10 cellular contexts compared by ENCODE assay signal in the genomic region with DNA sequence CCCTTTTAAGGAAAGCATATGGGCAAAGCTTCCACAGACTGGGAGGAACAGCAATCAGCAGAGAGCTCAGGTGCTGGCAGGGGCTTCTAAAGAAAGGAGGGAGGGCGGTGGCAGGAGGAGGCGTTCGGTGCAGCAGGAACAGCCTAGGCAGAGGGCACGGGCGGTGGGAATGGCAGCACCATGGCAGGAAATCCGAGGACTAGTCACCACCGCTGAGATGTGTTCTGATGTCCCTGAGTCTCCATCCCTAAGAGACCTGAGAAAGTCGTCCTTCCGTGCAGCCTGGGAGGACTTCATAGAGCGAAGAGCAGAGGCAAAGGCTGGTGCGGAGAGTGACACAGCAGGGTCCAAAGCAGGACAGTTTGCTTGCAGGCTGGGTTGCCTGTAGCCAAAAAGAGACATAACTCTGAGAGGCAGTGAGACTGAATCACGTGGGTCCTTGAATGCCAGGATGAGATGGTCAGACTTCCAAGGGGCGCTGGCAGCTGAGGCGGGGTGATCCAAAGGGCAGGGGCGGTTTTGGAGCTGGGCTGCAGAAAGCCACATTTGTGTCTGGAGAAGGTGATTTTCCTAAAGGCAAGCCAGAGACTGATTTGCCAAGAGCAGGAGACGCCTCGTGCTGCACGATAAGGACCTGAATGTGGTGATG. TPM values are rescaled to one million over a fixed set of nuclear protein-coding genes. Genes with fewer than 3 reads are reported as not detected.
DNase-seq lines count a peak whose midpoint lies in the region; ATAC-seq, FAIRE-seq and TF ChIP-seq lines count a peak whose summit lies in the region.
"Had no signal": no experiment of that assay in that cellular context is flagged by ENCODE, and none has a peak within 500 bp of the region (broad histone marks: within the 10 kb centered on the region; RNA-seq: fewer than 3 reads in every experiment).

No MANE protein-coding gene starts in this region.

- no peak overlapping the region for H3K4me3 Mint-ChIP-seq in activated CD4-positive, alpha-beta memory T cell treated with anti-CD3 and anti-CD28 coated beads for 36 hours

- no peaks in the 10 kb centered on the region for H3K36me3 ChIP-seq in HepG2 (replicated peaks in 1 of 2; ENCODE audit: control insufficient read depth in 1 of 2, insufficient read depth in 2 of 2, low read length in 2 of 2)
- H3K36me3 ChIP-seq in right lobe of liver, result no peaks in the 10 kb centered on the region
- no peaks in the 10 kb centered on the region for H3K36me3 ChIP-seq in keratinocyte (ENCODE audit: control insufficient read depth in 2 of 2, extremely low read depth in 1 of 2, insufficient read depth in 2 of 2, low read length in 2 of 2)
- H3K36me3 ChIP-seq in mucosa of descending colon (ENCODE audit: low read depth), result no peaks in the 10 kb centered on the region
- H3K36me3 ChIP-seq: SJSA1 had no signal

- DNase-seq in HepG2 (ENCODE audit: low spot score), result peak; percentile 20
- no peak for DNase-seq in right lobe of liver
- peak; percentile 28 for DNase-seq in amniotic stem cell (lab: John Stamatoyannopoulos, UW)
- DNase-seq in keratinocyte (ENCODE audit: low read depth, low spot score), result no peak
- DNase-seq in NCI-H345 treated with DMSO at 0.1 percent for 48 hours (lab: John Stamatoyannopoulos, UW; ENCODE audit: unreplicated experiment), result no peak
- DNase-seq in activated CD4-positive, alpha-beta memory T cell treated with anti-CD3 and anti-CD28 coated beads for 36 hours, result no peak
- no peak for DNase-seq in mucosa of descending colon
- DNase-seq: HCEC 1CT had no signal

- H3K4me1 Mint-ChIP-seq in activated CD4-positive, alpha-beta memory T cell treated with anti-CD3 and anti-CD28 coated beads for 36 hours (ENCODE audit: low read depth), result peaks cover 10% of the 10 kb centered on the region

- intact Hi-C loops in HepG2 (cut with micrococcal nuclease; ENCODE audit: unreplicated experiment) (loop anchor here (1.0 kb wide), 1 partner anchor 39 kb away; no protein-coding TSS in a partner anchor), right lobe of liver (cut with DNase I) (no loop called here), mucosa of descending colon (cut with DNase I, micrococcal nuclease) (loop anchor here in 1 of 2 donors (5.0 kb wide), 1 partner anchor 185 kb away; no protein-coding TSS in a partner anchor)
- intact Hi-C loops in activated CD4-positive, alpha-beta memory T cell treated with anti-CD3 and anti-CD28 coated beads for 36 hours (cut with micrococcal nuclease), result loop anchor here (5.0 kb wide), 2 partner anchors 45 to 135 kb away; no protein-coding TSS in a partner anchor

- H3K4me3 ChIP-seq in HepG2 (replicated peaks in 1 of 3; ENCODE audit: insufficient read depth in 1 of 3, low read depth in 2 of 3, low read length in 3 of 3), result peak overlapping the region; percentile 71 to 88 (median 80)
- no peak overlapping the region for H3K4me3 ChIP-seq in right lobe of liver
- peak overlapping the region in 1 of 3 experiments; percentile 27 for H3K4me3 ChIP-seq in keratinocyte (ENCODE audit: control insufficient read depth in 2 of 3, extremely low read depth in 1 of 3, insufficient read depth in 2 of 3, low read depth in 1 of 3, low read length in 3 of 3)
- no peak overlapping the region for H3K4me3 ChIP-seq in mucosa of descending colon
- H3K4me3 ChIP-seq: SJSA1 had no signal

- dilution Hi-C loops in keratinocyte (cut with MboI; ENCODE audit: extremely low pct_ligation_motif_present, low sequenced_read_pairs), result no loop called here

- TF ChIP-seq EP300 in HepG2 (IDR thresholded peaks at IDR 0.05; ENCODE audit: low read depth in 2 of 2, low read length in 2 of 2) (no peak), HepG2 (CRISPR knock-in tag; IDR thresholded peaks at IDR 0.05; ENCODE audit: borderline replicate concordance) (no peak)

- no peaks in the 10 kb centered on the region for H4K20me1 ChIP-seq in HepG2 (ENCODE audit: insufficient read depth, low read length)
- no peaks in the 10 kb centered on the region for H4K20me1 ChIP-seq in keratinocyte (ENCODE audit: control insufficient read depth, extremely low read depth, insufficient read depth, low read length)

- no peaks in the 10 kb centered on the region for H3K27me3 Mint-ChIP-seq in activated CD4-positive, alpha-beta memory T cell treated with anti-CD3 and anti-CD28 coated beads for 36 hours

- H3K27me3 ChIP-seq in HepG2 (ENCODE audit: control insufficient read depth in 1 of 2, insufficient read depth in 2 of 2, low read length in 2 of 2) (no peaks in the 10 kb centered on the region), right lobe of liver (no peaks in the 10 kb centered on the region), keratinocyte (ENCODE audit: control insufficient read depth, extremely low read depth, insufficient read depth, low read length) (peaks cover 17% of the 10 kb centered on the region)
- H3K27me3 ChIP-seq: SJSA1 had no signal

- H3K79me2 ChIP-seq in HepG2 (ENCODE audit: insufficient read depth, low read length) (peaks cover 4% of the 10 kb centered on the region), keratinocyte (ENCODE audit: control insufficient read depth, insufficient read depth, low read length) (no peaks in the 10 kb centered on the region)

- H2AFZ ChIP-seq in HepG2 (ENCODE audit: low read length) (peak overlapping the region; percentile 57), keratinocyte (ENCODE audit: control insufficient read depth, low read length) (peak overlapping the region; percentile 49)

- TF ChIP-seq CTCF in HepG2 (CRISPR knock-in tag; IDR thresholded peaks at IDR 0.05) (no peak), right lobe of liver (IDR thresholded peaks at IDR 0.05) (no peak), keratinocyte (optimal IDR thresholded peaks at IDR 0.05 in 1 of 3, IDR thresholded peaks at IDR 0.05 in 1 of 3, conservative IDR thresholded peaks at IDR 0.05 in 1 of 3; ENCODE audit: extremely low read depth in 1 of 3, insufficient read depth in 2 of 3, low read length in 3 of 3) (no peak), mucosa of descending colon (IDR thresholded peaks at IDR 0.05) (no peak)

- H3K27ac Mint-ChIP-seq in activated CD4-positive, alpha-beta memory T cell treated with anti-CD3 and anti-CD28 coated beads for 36 hours, result no peak overlapping the region

- POLR2A ChIA-PET in HepG2 (lab: Yijun Ruan, JAX), result interaction anchor here (1.0 to 4.7 kb wide), 4 partner anchors 9 to 40 kb away, joined by 3 to 79 read pairs (median 26); no protein-coding TSS in a partner anchor
- POLR2A ChIA-PET in activated CD4-positive, alpha-beta memory T cell treated with anti-CD3 and anti-CD28 coated beads for 36 hours (lab: Charles Lee), result interaction anchor here (1.6 kb wide), 1 partner anchor 11 kb away, joined by 5 read pairs; no protein-coding TSS in a partner anchor

- BruUV-seq in HepG2 (replicated peaks; lab: Mats Ljungman, UMichigan), result no TSS peak

- H3K9me3 Mint-ChIP-seq in activated CD4-positive, alpha-beta memory T cell treated with anti-CD3 and anti-CD28 coated beads for 36 hours, result no peaks in the 10 kb centered on the region

- peak overlapping the region; percentile 74 for H3K27ac ChIP-seq in HepG2 (ENCODE audit: extremely low read length, insufficient read depth, low read length)
- peak overlapping the region in 1 of 3 donors; percentile 3 for H3K27ac ChIP-seq in right lobe of liver
- H3K27ac ChIP-seq in keratinocyte (ENCODE audit: control insufficient read depth, insufficient read depth, low read length), result no peak overlapping the region
- H3K27ac ChIP-seq: SJSA1 had no signal

- ATAC-seq in HepG2 (no peak), right lobe of liver (no peak), GM21576 (IDR thresholded peaks at IDR 0.05; ENCODE audit: unreplicated experiment) (no peak), mucosa of descending colon (no peak)

- CTCF ChIA-PET in HepG2 (lab: Yijun Ruan, JAX; ENCODE audit: low intra/inter-chr PET ratio, low total read pairs), result no interaction called here
- CTCF ChIA-PET in activated CD4-positive, alpha-beta memory T cell treated with anti-CD3 and anti-CD28 coated beads for 36 hours (lab: Charles Lee), result interaction anchor here (1.0 to 7.5 kb wide), 3 partner anchors 8 to 183 kb away, joined by 3 to 110 read pairs (median 57); no protein-coding TSS in a partner anchor

- in situ Hi-C loops in HepG2 (cut with HindIII; ENCODE audit: extremely low pct_ligation_motif_present, low pct_unique_long_range_greater_than_20kb), result loop anchor here (5.0 kb wide), 1 partner anchor 35 kb away; no protein-coding TSS in a partner anchor

- no peak for FAIRE-seq in HepG2 (lab: Jason Lieb, UNC)
- FAIRE-seq in keratinocyte (lab: Jason Lieb, UNC), result no peak

- WGBS in HepG2 (ENCODE audit: low lambda C conversion rate), result 7% methylated on average over 12 of the region's 18 CpGs
- 35% methylated on average over 15 of the region's 18 CpGs for WGBS in right lobe of liver (ENCODE audit: insufficient coverage, low coverage, low lambda C conversion rate, missing lambda C conversion rate)

- TF ChIP-seq POLR2A in HepG2 (IDR thresholded peaks at IDR 0.05; ENCODE audit: insufficient read depth in 1 of 2, low read depth in 2 of 2, low read length in 2 of 2), result 0 out of 4 replicates have a peak, but pooled peaks of 1 of the 2 experiments have one; percentile 27
- TF ChIP-seq POLR2A in right lobe of liver (IDR thresholded peaks at IDR 0.05), result no peak

- H3K4me2 ChIP-seq in HepG2 (ENCODE audit: low read depth, low read length), result peak overlapping the region; percentile 90
- H3K4me2 ChIP-seq in keratinocyte (ENCODE audit: control insufficient read depth, extremely low read depth, insufficient read depth, low read depth, low read length), result peak overlapping the region; percentile 27

- no peaks in the 10 kb centered on the region for H3K9me3 ChIP-seq in HepG2 (ENCODE audit: low read length)
- H3K9me3 ChIP-seq in right lobe of liver, result no peaks in the 10 kb centered on the region
- H3K9me3 ChIP-seq in keratinocyte (ENCODE audit: control insufficient read depth, low read depth, low read length), result no peaks in the 10 kb centered on the region
- no peaks in the 10 kb centered on the region for H3K9me3 ChIP-seq in mucosa of descending colon
- H3K9me3 ChIP-seq: SJSA1 had no signal

- H3K36me3 Mint-ChIP-seq in activated CD4-positive, alpha-beta memory T cell treated with anti-CD3 and anti-CD28 coated beads for 36 hours, result no peaks in the 10 kb centered on the region

- H3K4me1 ChIP-seq in HepG2 (ENCODE audit: insufficient read depth, low read length) (peaks cover 28% of the 10 kb centered on the region), right lobe of liver (peaks cover 0 to 21% (median 3%) of the 10 kb centered on the region in 4 donors), keratinocyte (ENCODE audit: control insufficient read depth, extremely low read depth, insufficient read depth, low read length) (peaks cover 10% of the 10 kb centered on the region), mucosa of descending colon (ENCODE audit: low read depth) (peaks cover 15% of the 10 kb centered on the region)

- H3K9me1 ChIP-seq in keratinocyte (ENCODE audit: control insufficient read depth, extremely low read depth, insufficient read depth, low read length), result no peaks in the 10 kb centered on the region

- H3K9ac ChIP-seq in HepG2 (ENCODE audit: insufficient read depth, low read depth, low read length), result peak overlapping the region; percentile 90
- H3K9ac ChIP-seq in keratinocyte (ENCODE audit: control insufficient read depth, extremely low read depth, insufficient read depth, low read length), result no peak overlapping the region

- no peak for TF ChIP-seq RAD21 in HepG2 (CRISPR knock-in tag; IDR thresholded peaks at IDR 0.05)

RNA-seq across cellular contexts. Expression of a gene that starts 35.8 kb away (rescaled TPM):
- total RNA-seq in HepG2 (2016; rRNA removed; fragmentation: Illumina TruSeq; extraction: Trizol) (not detected in 2 replicates), right lobe of liver (1 to 10 TPM in 2 of 6 experiments, under 1 TPM in 4; 0.05 to 1.9 (median 0.81) TPM), mucosa of descending colon (1 to 10 TPM in 1 of 3 donors, under 1 TPM in 2; 0.61 to 1.9 (median 0.87) TPM)
- not detected in 2 replicates for total RNA-seq in HepG2 (2016; cell fraction: cytosol; rRNA removed; fragmentation: Illumina TruSeq; extraction: Trizol; ENCODE audit: low read depth)
- total RNA-seq in HepG2 (2016; cell fraction: insoluble cytoplasmic fraction; rRNA removed; fragmentation: Illumina TruSeq; extraction: Trizol), result not detected in 2 replicates
- total RNA-seq in HepG2 (2016; cell fraction: membrane; rRNA removed; fragmentation: Illumina TruSeq; extraction: Trizol), result not detected in 2 replicates
- total RNA-seq in HepG2 (2016; cell fraction: nucleus; rRNA removed; fragmentation: Illumina TruSeq; extraction: Trizol), result not detected in 2 replicates
- polyA plus RNA-seq in HepG2 (2011; rRNA removed) (0.03 and 0.05 TPM in 2 replicates), keratinocyte (0.01 to 0.03 TPM (median 0.03 TPM) in 3 replicates)
- 0.01 and 0.03 TPM in 2 replicates for polyA plus RNA-seq in HepG2 (2011; cell fraction: cytosol; rRNA removed)
- polyA plus RNA-seq in HepG2 (2011; cell fraction: nucleus; rRNA removed), result not detected in 2 replicates
- not detected in 2 replicates for polyA plus RNA-seq in HepG2 (2012)
- not detected in 2 replicates for polyA plus RNA-seq in HepG2 (2016; cell fraction: cytosol; fragmentation: Illumina TruSeq; extraction: Trizol; ENCODE audit: low read depth)
- not detected in 2 replicates for polyA plus RNA-seq in HepG2 (2016; cell fraction: insoluble cytoplasmic fraction; fragmentation: Illumina TruSeq; extraction: Trizol; ENCODE audit: low read depth)
- polyA plus RNA-seq in HepG2 (2016; cell fraction: membrane; fragmentation: Illumina TruSeq; extraction: Trizol; ENCODE audit: low read depth), result not detected in 2 replicates
- not detected in 2 replicates for polyA plus RNA-seq in HepG2 (2016; cell fraction: nucleus; fragmentation: Illumina TruSeq; extraction: Trizol; ENCODE audit: insufficient read depth, low read depth)
- polyA minus RNA-seq in HepG2 (2011; rRNA and poly(A)+ RNA removed; ENCODE audit: low replicate concordance), result 5.3 TPM in 1 of 2 replicates, not detected in the other
- polyA minus RNA-seq in HepG2 (2011; cell fraction: cytosol; rRNA and poly(A)+ RNA removed), result not detected in 2 replicates
- polyA minus RNA-seq in HepG2 (2011; cell fraction: nucleus; rRNA and poly(A)+ RNA removed), result 0.25 TPM in 1 of 2 replicates, not detected in the other
- polyA plus RNA-seq in keratinocyte (2011; ENCODE audit: low read depth), result 0.14 TPM
- 0.06 TPM in 2 replicates for polyA plus RNA-seq in keratinocyte (2011; cell fraction: cytosol; rRNA removed)
- 0.04 TPM in 1 of 2 replicates, not detected in the other for polyA plus RNA-seq in keratinocyte (2011; cell fraction: nucleus; rRNA removed)
- polyA plus RNA-seq in keratinocyte (2012; ENCODE audit: low replicate concordance), result 0.49 TPM in 1 of 2 replicates, not detected in the other
- polyA minus RNA-seq in keratinocyte, result 0.20 to 0.98 TPM in 2 of 3 replicates, not detected in the other
- polyA minus RNA-seq in keratinocyte (2011; cell fraction: cytosol; rRNA and poly(A)+ RNA removed), result not detected
- polyA minus RNA-seq in keratinocyte (2011; cell fraction: nucleus; rRNA and poly(A)+ RNA removed), result 0.16 and 0.42 TPM in 2 replicates
- total RNA-seq in activated CD4-positive, alpha-beta memory T cell treated with anti-CD3 and anti-CD28 coated beads for 36 hours, result not detected

Comparison
In these comparisons a context has a peak if more than half of its experiments do, and no peak if none do; other contexts are left out.
1. DNase-seq: peak in HepG2 (single experiment) and amniotic stem cell (single experiment); none in right lobe of liver (0 of 3), keratinocyte (single experiment), NCI-H345 treated with DMSO at 0.1 percent for 48 hours (single experiment), activated CD4-positive, alpha-beta memory T cell treated with anti-CD3 and anti-CD28 coated beads for 36 hours (single experiment) and mucosa of descending colon (0 of 3).
2. H3K4me3 ChIP-seq: peak in HepG2 (3 of 3); none in right lobe of liver (0 of 3) and mucosa of descending colon (single experiment).
3. intact Hi-C loops: an anchor here in HepG2 (1.0 kb wide) and activated CD4-positive, alpha-beta memory T cell treated with anti-CD3 and anti-CD28 coated beads for 36 hours (5.0 kb wide); none called in right lobe of liver.